Comparison of ENCODE assay signal across 23 cellular contexts in genomic region chr7:4196121-4196819, GRCh38.
"Had no signal": no experiment of that assay in that cellular context is flagged by ENCODE, and none has a peak within 500 bp of the region (broad histone marks: within the 10 kb centered on the region; RNA-seq: fewer than 3 reads in every experiment).

No MANE protein-coding gene starts in this region.

- FAIRE-seq: endothelial cell of umbilical vein had no signal

- H3K36me3 Mint-ChIP-seq: activated naive CD8-positive, alpha-beta T cell treated with anti-CD3 and anti-CD28 coated beads for 36 hours; memory B cell; naive thymus-derived CD4-positive, alpha-beta T cell had no signal

- H3K27ac ChIP-seq: adrenal gland, ascending aorta, cardiac muscle cell, gastroesophageal sphincter, right lobe of liver, stomach, thyroid gland had no signal

- H3K36me3 ChIP-seq: adrenal gland, ascending aorta, cardiac muscle cell, gastroesophageal sphincter, right lobe of liver, stomach, thyroid gland had no signal

- H3K4me1 Mint-ChIP-seq: activated naive CD8-positive, alpha-beta T cell treated with anti-CD3 and anti-CD28 coated beads for 36 hours; memory B cell; naive thymus-derived CD4-positive, alpha-beta T cell had no signal

- DNase-seq: activated CD4-positive, alpha-beta T cell treated with anti-CD3 and anti-CD28 coated beads for 4 hours; activated CD4-positive, alpha-beta T cell treated with anti-CD3 and anti-CD28 coated beads, Interleukin-2, amount 50 U/mL, for 4 hours; activated naive CD4-positive, alpha-beta T cell treated with Interleukin-2 at 50 U/mL for 16 hours; activated naive CD8-positive, alpha-beta T cell treated with anti-CD3 and anti-CD28 coated beads for 36 hours; activated T-cell treated with anti-CD3 and anti-CD28 coated beads for 4 hours; activated T-cell treated with anti-CD3 and anti-CD28 coated beads, Interleukin-2, amount 50 U/mL, for 72 hours; adrenal gland; hippocampal formation; midbrain; naive thymus-derived CD4-positive, alpha-beta T cell; stimulated activated CD4-positive, alpha-beta T cell treated with anti-CD3 and anti-CD28 coated beads, Interleukin-4, amount 100 ng/mL, for 1 hour; stomach; T-helper 1 cell; thyroid gland had no signal

- H3K27ac Mint-ChIP-seq: activated naive CD8-positive, alpha-beta T cell treated with anti-CD3 and anti-CD28 coated beads for 36 hours; activated T-cell treated with anti-CD3 and anti-CD28 coated beads, Interleukin-2, amount 50 U/mL, for 72 hours; memory B cell; naive thymus-derived CD4-positive, alpha-beta T cell; T-helper 2 cell treated with Interferon-gamma antibody and Interleukin-4, amounts not matched to agents 5 μg/mL and 100 μg/mL, for 36 hours had no signal

- H3K4me1 ChIP-seq: adrenal gland, ascending aorta, gastroesophageal sphincter, right lobe of liver, stomach, thyroid gland had no signal

- ATAC-seq: activated T-cell treated with anti-CD3 and anti-CD28 coated beads, Interleukin-2, amount 50 U/mL, for 72 hours; gastroesophageal sphincter; naive thymus-derived CD4-positive, alpha-beta T cell had no signal

- H3K27me3 ChIP-seq: adrenal gland, ascending aorta, cardiac muscle cell, gastroesophageal sphincter, right lobe of liver, stomach, thyroid gland had no signal

- H3K4me3 Mint-ChIP-seq: activated naive CD8-positive, alpha-beta T cell treated with anti-CD3 and anti-CD28 coated beads for 36 hours; activated T-cell treated with anti-CD3 and anti-CD28 coated beads, Interleukin-2, amount 50 U/mL, for 72 hours; brain; memory B cell; neural crest cell; T-helper 2 cell treated with Interferon-gamma antibody and Interleukin-4, amounts not matched to agents 5 μg/mL and 100 μg/mL, for 36 hours had no signal

- H3K9me3 Mint-ChIP-seq: activated naive CD8-positive, alpha-beta T cell treated with anti-CD3 and anti-CD28 coated beads for 36 hours; activated T-cell treated with anti-CD3 and anti-CD28 coated beads, Interleukin-2, amount 50 U/mL, for 72 hours; memory B cell; neural crest cell; T-helper 2 cell treated with Interferon-gamma antibody and Interleukin-4, amounts not matched to agents 5 μg/mL and 100 μg/mL, for 36 hours had no signal

- H3K9me3 ChIP-seq: adrenal gland, ascending aorta, right lobe of liver, thyroid gland had no signal

- H3K27me3 Mint-ChIP-seq: naive thymus-derived CD4-positive, alpha-beta T cell had no signal

- H3K4me3 ChIP-seq: adrenal gland, ascending aorta, cardiac muscle cell, gastroesophageal sphincter, right lobe of liver, stomach, thyroid gland had no signal
